In genomic region chr4:102503831-102504786, GRCh38 we compare ENCODE assay signal across 8 cellular contexts. TPM values are rescaled to one million over a fixed set of nuclear protein-coding genes. Genes with fewer than 3 reads are reported as not detected.
DNase-seq lines count a peak whose midpoint lies in the region; ATAC-seq, FAIRE-seq and TF ChIP-seq lines count a peak whose summit lies in the region.

No MANE protein-coding gene starts in this region.

- peak overlapping the region; percentile 94 for H3K4me3 Mint-ChIP-seq in activated CD4-positive, alpha-beta memory T cell treated with anti-CD3 and anti-CD28 coated beads for 36 hours
- peak overlapping the region; percentile 90 for H3K4me3 Mint-ChIP-seq in type B pancreatic cell
- no peak overlapping the region for H3K4me3 Mint-ChIP-seq in H9

- H3K18ac ChIP-seq in H9 (ENCODE audit: insufficient read length, low read depth, low read length) = no peak overlapping the region

- no peak overlapping the region for H3K4me2 ChIP-seq in H9 (ENCODE audit: insufficient read depth, insufficient read length, low read length)

- H2BK120ac ChIP-seq in H9 (ENCODE audit: low read depth, low read length, poor library complexity, severe bottlenecking) = no peak overlapping the region

- WGBS in heart left ventricle, 4 donors = 63 to 69% (median 67%) methylated on average over 5 of the region's 5 CpGs
- WGBS in H9 (ENCODE audit: extremely low coverage, insufficient read length, low lambda C conversion rate) = 100% methylated on average over 1 of the region's 5 CpGs

- H3K79me1 ChIP-seq in H9 (ENCODE audit: insufficient read depth, low read depth, low read length, poor library complexity, severe bottlenecking) = no peaks in the 10 kb centered on the region

- no peak overlapping the region for H3K56ac ChIP-seq in H9 (ENCODE audit: insufficient read length, low read depth, low read length)

- H3K79me2 ChIP-seq in H9 (ENCODE audit: insufficient read depth, low read length) = no peaks in the 10 kb centered on the region

- H3K9me3 Mint-ChIP-seq in activated CD4-positive, alpha-beta memory T cell treated with anti-CD3 and anti-CD28 coated beads for 36 hours = no peaks in the 10 kb centered on the region
- H3K9me3 Mint-ChIP-seq in type B pancreatic cell (no peaks in the 10 kb centered on the region), H9 (no peaks in the 10 kb centered on the region; a peak in 1 of 5 replicates)

- H4K20me1 ChIP-seq in H9 (ENCODE audit: control insufficient read depth, insufficient read depth, insufficient read length) = no peaks in the 10 kb centered on the region

- H3K27ac Mint-ChIP-seq in activated CD4-positive, alpha-beta memory T cell treated with anti-CD3 and anti-CD28 coated beads for 36 hours = peak overlapping the region; percentile 95
- peak overlapping the region; percentile 97 for H3K27ac Mint-ChIP-seq in type B pancreatic cell
- H3K27ac Mint-ChIP-seq in H9 = no peak overlapping the region

- intact Hi-C loops in heart left ventricle (cut with DNase I) = loop anchor here in 4 of 10 donors (5.0 to 10.0 kb wide), 11 partner anchors 48 to 593 kb away; partner anchors contain the start of genes BDH2 (in 1 of the 4), SLC39A8 (in 1 of the 4), SLC9B1 (in 1 of the 4) and UBE2D3 (in 1 of the 4)
- intact Hi-C loops in Right ventricle myocardium superior (cut with DNase I) = loop anchor here (10.0 kb wide), 1 partner anchor 51 kb away; no protein-coding TSS in a partner anchor
- intact Hi-C loops in activated CD4-positive, alpha-beta memory T cell treated with anti-CD3 and anti-CD28 coated beads for 36 hours (cut with micrococcal nuclease) = loop anchor here (1.0 to 5.0 kb wide), 3 partner anchors 56 to 573 kb away; partner anchors contain the start of gene SLC9B2
- intact Hi-C loops in kidney (cut with DNase I) = no loop called here

- H3K9me3 ChIP-seq in heart left ventricle (no peaks in the 10 kb centered on the region), kidney (ENCODE audit: control insufficient read depth in 1 of 2, low read length in 2 of 2) (no peaks in the 10 kb centered on the region), H9 (ENCODE audit: control insufficient read depth, low read depth, low read length) (no peaks in the 10 kb centered on the region)

- H3K36me3 ChIP-seq in heart left ventricle = no peaks in the 10 kb centered on the region
- H3K36me3 ChIP-seq in kidney (ENCODE audit: control insufficient read depth in 1 of 2, insufficient read depth in 2 of 2, low read length in 2 of 2) = no peaks in the 10 kb centered on the region

- H2BK20ac ChIP-seq in H9 (ENCODE audit: low read depth, low read length, poor library complexity, severe bottlenecking) = no peak overlapping the region

- H3K4me1 Mint-ChIP-seq in activated CD4-positive, alpha-beta memory T cell treated with anti-CD3 and anti-CD28 coated beads for 36 hours (ENCODE audit: low read depth) = peaks cover 44% of the 10 kb centered on the region
- peaks cover 20% of the 10 kb centered on the region for H3K4me1 Mint-ChIP-seq in type B pancreatic cell (ENCODE audit: unreplicated experiment)
- peaks cover 9 to 10% of the 10 kb centered on the region in 2 experiments for H3K4me1 Mint-ChIP-seq in H9

- H3K23ac ChIP-seq in H9 (ENCODE audit: insufficient read length, low read depth, low read length) = no peak overlapping the region

- no peak overlapping the region for H3T11ph ChIP-seq in H9 (ENCODE audit: low read length)

- H3K14ac ChIP-seq in H9 (ENCODE audit: insufficient read depth, low read length) = no peak overlapping the region

- CTCF ChIA-PET in activated CD4-positive, alpha-beta memory T cell treated with anti-CD3 and anti-CD28 coated beads for 36 hours (lab: Charles Lee) = no interaction called here

- no peak overlapping the region for H2BK5ac ChIP-seq in H9 (ENCODE audit: insufficient read length, low read length)

- ATAC-seq in heart left ventricle = no peak
- ATAC-seq in Right ventricle myocardium superior (ENCODE audit: poor library complexity) = no peak
- ATAC-seq in HG02759 (IDR thresholded peaks at IDR 0.05; ENCODE audit: unreplicated experiment) = no peak

- H3K4ac ChIP-seq in H9 (ENCODE audit: low read depth, low read length) = no peak overlapping the region

- POLR2A ChIA-PET in activated CD4-positive, alpha-beta memory T cell treated with anti-CD3 and anti-CD28 coated beads for 36 hours (lab: Charles Lee) = interaction anchor here (1.7 kb wide), 1 partner anchor 114 kb away, joined by 3 read pairs; no protein-coding TSS in a partner anchor

- H3K4me3 ChIP-seq in heart left ventricle (peak overlapping the region in 7 of 12 donors; percentile 70 to 94 (median 80)), kidney (ENCODE audit: low read length in 2 of 2) (peak overlapping the region; percentile 47 to 96)

- H3K27ac ChIP-seq in heart left ventricle (peak overlapping the region in 2 of 12 donors; percentile 99), kidney (ENCODE audit: low read depth in 2 of 2, low read length in 2 of 2) (peak overlapping the region in 1 of 2 donors; percentile 19), H9 (ENCODE audit: insufficient read length, low read depth, low read length) (no peak overlapping the region)

- H2AFZ ChIP-seq in H9 (ENCODE audit: low read length) = no peak overlapping the region

- no peak for DNase-seq in heart left ventricle
- no peak for DNase-seq in Right ventricle myocardium superior
- no peak for DNase-seq in activated CD4-positive, alpha-beta memory T cell treated with anti-CD3 and anti-CD28 coated beads for 36 hours
- no peak for DNase-seq in kidney
- no peak for DNase-seq in type B pancreatic cell (ENCODE audit: extremely low spot score, unreplicated experiment)
- no peak for DNase-seq in NCI-H2196 (lab: John Stamatoyannopoulos, UW; ENCODE audit: unreplicated experiment)
- DNase-seq in H9 = no peak

- no peaks in the 10 kb centered on the region for H3K27me3 Mint-ChIP-seq in activated CD4-positive, alpha-beta memory T cell treated with anti-CD3 and anti-CD28 coated beads for 36 hours
- no peaks in the 10 kb centered on the region for H3K27me3 Mint-ChIP-seq in type B pancreatic cell
- peaks cover 13% of the 10 kb centered on the region for H3K27me3 Mint-ChIP-seq in H9 (ENCODE audit: low read depth)

- H3K27me3 ChIP-seq in heart left ventricle (no peaks in the 10 kb centered on the region), H9 (ENCODE audit: insufficient read depth, low read length) (no peaks in the 10 kb centered on the region; the same call in 1 of the 2 replicates)

- H2BK15ac ChIP-seq in H9 (ENCODE audit: low read depth, low read length) = no peak overlapping the region

- peaks cover 15 to 71% (median 43%) of the 10 kb centered on the region in 12 donors for H3K4me1 ChIP-seq in heart left ventricle
- H3K4me1 ChIP-seq in kidney (ENCODE audit: control insufficient read depth in 1 of 2, insufficient read depth in 1 of 2, low read depth in 1 of 2, low read length in 2 of 2) = peaks cover 12 to 23% of the 10 kb centered on the region in 2 donors
- H3K4me1 ChIP-seq in H9 (ENCODE audit: insufficient read depth, low read length) = no peaks in the 10 kb centered on the region

- no peak overlapping the region for H2AK5ac ChIP-seq in H9 (ENCODE audit: insufficient read length, low read length)

- H3K23me2 ChIP-seq in H9 (ENCODE audit: insufficient read length, low read depth, low read length, poor library complexity, severe bottlenecking) = peaks cover 5% of the 10 kb centered on the region

- no peak for TF ChIP-seq POLR2A in heart left ventricle (IDR thresholded peaks at IDR 0.05)

- H4K8ac ChIP-seq in H9 (replicated peaks; ENCODE audit: insufficient read length, low read depth, low read length) = no peak overlapping the region

- no peak overlapping the region for H4K5ac ChIP-seq in H9 (ENCODE audit: insufficient read length, low read depth, low read length)

- no peak overlapping the region for H4K91ac ChIP-seq in H9 (ENCODE audit: insufficient read length, low read depth, low read length)

- peaks cover 29% of the 10 kb centered on the region for H3K36me3 Mint-ChIP-seq in activated CD4-positive, alpha-beta memory T cell treated with anti-CD3 and anti-CD28 coated beads for 36 hours
- H3K36me3 Mint-ChIP-seq in type B pancreatic cell = no peaks in the 10 kb centered on the region
- no peaks in the 10 kb centered on the region for H3K36me3 Mint-ChIP-seq in H9 (ENCODE audit: insufficient read depth in 1 of 3, low read depth in 3 of 3)

- peak overlapping the region in 1 of 2 donors; percentile 99 for H3K9ac ChIP-seq in kidney (ENCODE audit: low read length in 2 of 2)
- no peak overlapping the region for H3K9ac ChIP-seq in H9 (ENCODE audit: extremely low read depth, insufficient read length, low read length)

- no peak for FAIRE-seq in kidney (lab: Jason Lieb, UNC)

- H2BK12ac ChIP-seq in H9 (ENCODE audit: insufficient read length, low read depth, low read length) = no peak overlapping the region

- no peak for TF ChIP-seq CTCF in heart left ventricle (IDR thresholded peaks at IDR 0.05)
- no peak for TF ChIP-seq CTCF in kidney (IDR thresholded peaks at IDR 0.05; ENCODE audit: borderline replicate concordance, extremely low read depth, insufficient read depth)
- TF ChIP-seq CTCF in type B pancreatic cell (conservative IDR thresholded peaks at IDR 0.05) = no peak
- TF ChIP-seq CTCF in H9 (conservative IDR thresholded peaks at IDR 0.05) = no peak

RNA-seq across cellular contexts. Expression of gene NFKB1, which starts 3.0 kb away (rescaled TPM):
- total RNA-seq in heart left ventricle (10 to 100 TPM; 15.9 to 34.1 (median 19.9) TPM), Right ventricle myocardium superior (18.9 TPM), kidney (56.9 TPM), type B pancreatic cell (ENCODE audit: low replicate concordance) (20.6 and 25.1 TPM in 2 replicates), H9 (2021) (5.7 and 6.4 TPM in 2 replicates)
- polyA plus RNA-seq in heart left ventricle (10 to 100 TPM in 1 of 2 donors, 1 to 10 TPM in 1; 4.8 to 11.4 TPM), kidney (ENCODE audit: insufficient read depth, low read depth, low replicate concordance) (10.1 TPM)
- 100 to 1,000 TPM; 122 to 133 TPM for total RNA-seq in activated CD4-positive, alpha-beta memory T cell treated with anti-CD3 and anti-CD28 coated beads for 36 hours

Comparison
In these comparisons a context has a peak if more than half of its experiments do, and no peak if none do; other contexts are left out.
1. H3K27ac Mint-ChIP-seq: peak in activated CD4-positive, alpha-beta memory T cell treated with anti-CD3 and anti-CD28 coated beads for 36 hours (single experiment) and type B pancreatic cell (single experiment); none in H9 (0 of 3).
2. H3K4me3 Mint-ChIP-seq: peak in activated CD4-positive, alpha-beta memory T cell treated with anti-CD3 and anti-CD28 coated beads for 36 hours (single experiment) and type B pancreatic cell (single experiment); none in H9 (0 of 2).